19 cellular contexts compared by ENCODE assay signal in the genomic region with DNA sequence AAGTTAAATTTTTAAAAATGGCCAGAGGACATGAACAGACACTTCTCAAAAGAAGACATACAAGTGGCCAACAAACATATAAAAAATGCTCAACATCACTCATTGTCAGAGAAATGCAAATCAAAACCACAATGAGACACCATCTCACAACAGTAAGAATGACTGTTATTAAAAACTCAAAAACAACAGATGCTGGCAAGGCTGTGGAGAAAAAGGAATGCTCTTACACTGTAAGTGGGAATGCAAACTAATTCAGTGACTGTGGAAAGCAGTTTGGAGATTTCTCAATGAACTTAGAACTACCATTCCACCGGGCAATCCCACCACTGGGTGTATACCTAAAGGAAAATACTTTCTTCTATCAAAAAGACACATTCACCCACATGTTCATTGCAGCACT.
DNase-seq lines count a peak whose midpoint lies in the region; ATAC-seq, FAIRE-seq and TF ChIP-seq lines count a peak whose summit lies in the region.
"Had no signal": no experiment of that assay in that cellular context is flagged by ENCODE, and none has a peak within 500 bp of the region (broad histone marks: within the 10 kb centered on the region; RNA-seq: fewer than 3 reads in every experiment).

No MANE protein-coding gene starts in this region.

- intact Hi-C loops in body of pancreas (cut with DNase I): no loop called here

- peaks cover 14% of the 10 kb centered on the region for H3K4me1 ChIP-seq in astrocyte (ENCODE audit: insufficient read depth, low read length)
- no peaks in the 10 kb centered on the region for H3K4me1 ChIP-seq in smooth muscle cell (ENCODE audit: low read depth)
- no peaks in the 10 kb centered on the region for H3K4me1 ChIP-seq in body of pancreas

- H2AFZ ChIP-seq in astrocyte (ENCODE audit: low read depth, low read length) (no peak overlapping the region), smooth muscle cell (ENCODE audit: low read depth) (no peak overlapping the region)

- H3K27ac Mint-ChIP-seq in astrocyte (ENCODE audit: unreplicated experiment): peak overlapping the region; percentile 96
- H3K27ac Mint-ChIP-seq: activated naive CD8-positive, alpha-beta T cell; CD8-positive, alpha-beta T cell; T-helper 2 cell treated with Interferon-gamma antibody and Interleukin-4, amounts not matched to agents 5 μg/mL and 100 μg/mL, for 36 hours had no signal

- no peaks in the 10 kb centered on the region for H3K79me2 ChIP-seq in astrocyte (ENCODE audit: insufficient read depth, low read length)
- H3K79me2 ChIP-seq in smooth muscle cell (ENCODE audit: low read depth): no peaks in the 10 kb centered on the region

- H3K9me3 Mint-ChIP-seq in astrocyte (ENCODE audit: unreplicated experiment): peaks cover 12% of the 10 kb centered on the region

- H3K36me3 ChIP-seq in astrocyte (ENCODE audit: insufficient read depth, low read length) (no peaks in the 10 kb centered on the region), smooth muscle cell (ENCODE audit: low read depth) (no peaks in the 10 kb centered on the region), body of pancreas (replicated peaks in 1 of 2; ENCODE audit: insufficient read depth in 1 of 2, low read depth in 2 of 2) (no peaks in the 10 kb centered on the region)
- H3K36me3 ChIP-seq: right lobe of liver had no signal

- peak overlapping the region; percentile 60 for H3K9ac ChIP-seq in astrocyte (ENCODE audit: low read length)
- no peak overlapping the region for H3K9ac ChIP-seq in smooth muscle cell (ENCODE audit: low read depth)

- no peaks in the 10 kb centered on the region for H3K27me3 Mint-ChIP-seq in astrocyte (ENCODE audit: low read depth, unreplicated experiment)

- TF ChIP-seq POLR2A in body of pancreas (IDR thresholded peaks at IDR 0.05): no peak

- H3K27me3 ChIP-seq in astrocyte (ENCODE audit: insufficient read depth, low read length) (no peaks in the 10 kb centered on the region), smooth muscle cell (ENCODE audit: low read depth) (no peaks in the 10 kb centered on the region), body of pancreas (no peaks in the 10 kb centered on the region)
- H3K27me3 ChIP-seq: right lobe of liver had no signal

- no peaks in the 10 kb centered on the region for H3K36me3 Mint-ChIP-seq in astrocyte (ENCODE audit: low read depth, unreplicated experiment)
- H3K36me3 Mint-ChIP-seq: CD8-positive, alpha-beta T cell had no signal

- H3K27ac ChIP-seq in astrocyte (ENCODE audit: low read depth, low read length) (peak overlapping the region; percentile 78), smooth muscle cell (ENCODE audit: low read depth) (peak overlapping the region; percentile 47), body of pancreas (no peak overlapping the region)
- H3K27ac ChIP-seq: right lobe of liver had no signal

- no peak for TF ChIP-seq CTCF in astrocyte (IDR thresholded peaks at IDR 0.05; ENCODE audit: insufficient read depth, low read depth, low read length)
- no peak for TF ChIP-seq CTCF in smooth muscle cell (IDR thresholded peaks at IDR 0.05; ENCODE audit: borderline replicate concordance, insufficient read depth, poor library complexity, severe bottlenecking)
- TF ChIP-seq CTCF in body of pancreas (IDR thresholded peaks at IDR 0.05): no peak

- H3K4me3 Mint-ChIP-seq in astrocyte (ENCODE audit: unreplicated experiment): no peak overlapping the region
- H3K4me3 Mint-ChIP-seq: activated naive CD8-positive, alpha-beta T cell; CD8-positive, alpha-beta T cell; neural crest cell; T-helper 2 cell treated with Interferon-gamma antibody and Interleukin-4, amounts not matched to agents 5 μg/mL and 100 μg/mL, for 36 hours had no signal

- no peaks in the 10 kb centered on the region for H3F3A ChIP-seq in smooth muscle cell (ENCODE audit: low read depth)

- ATAC-seq in HG02852 (IDR thresholded peaks at IDR 0.05; ENCODE audit: unreplicated experiment): no peak
- ATAC-seq in body of pancreas: no peak
- ATAC-seq: CD8-positive, alpha-beta T cell; Right ventricle myocardium inferior had no signal

- 93% methylated on average over 1 of the region's 1 CpG for WGBS in smooth muscle cell (ENCODE audit: low lambda C conversion rate)
- WGBS in body of pancreas, 2 donors: 93 to 100% methylated on average over 1 of the region's 1 CpG

- DNase-seq in GM18507 (ENCODE audit: extremely low spot score, insufficient read length, low read depth) (no peak), astrocyte (ENCODE audit: low read depth) (peak; percentile 92), fibroblast of the conjunctiva (ENCODE audit: low read depth) (peak; percentile 51), smooth muscle cell (lab: John Stamatoyannopoulos, UW; ENCODE audit: unreplicated experiment) (no peak), NOMO-1 treated with dmso at 0.1 percent for 144 hours (lab: John Stamatoyannopoulos, UW; ENCODE audit: unreplicated experiment) (no peak), body of pancreas (no peak)
- DNase-seq: activated CD4-positive, alpha-beta T cell treated with anti-CD3 and anti-CD28 coated beads for 1 hour; CD8-positive, alpha-beta T cell; KG1; NCI-H1417 treated with DMSO at 0.1 percent for 48 hours; NK-92 treated with Interleukin-12 subunit alpha and Interleukin-12 subunit beta, amount 100 ng/mL, for 24 hours; right lobe of liver; stimulated activated naive CD4-positive, alpha-beta T cell had no signal

- H3K4me2 ChIP-seq in astrocyte (ENCODE audit: low read length): peak overlapping the region; percentile 74
- no peak overlapping the region for H3K4me2 ChIP-seq in smooth muscle cell

- H4K20me1 ChIP-seq in astrocyte (ENCODE audit: insufficient read depth, low read length) (no peaks in the 10 kb centered on the region), smooth muscle cell (ENCODE audit: low read depth) (no peaks in the 10 kb centered on the region)

- H3K4me1 Mint-ChIP-seq in astrocyte (ENCODE audit: low read depth, unreplicated experiment): peaks cover 7% of the 10 kb centered on the region
- H3K4me1 Mint-ChIP-seq: neural crest cell had no signal

- FAIRE-seq in GM18507 (lab: Jason Lieb, UNC) (peak; percentile 36), astrocyte (lab: Jason Lieb, UNC) (peak; percentile 95)
- FAIRE-seq: colon had no signal

- no peak overlapping the region for H3K4me3 ChIP-seq in astrocyte (ENCODE audit: insufficient read depth, low read depth, low read length)
- no peak overlapping the region for H3K4me3 ChIP-seq in smooth muscle cell
- no peak overlapping the region for H3K4me3 ChIP-seq in body of pancreas
- H3K4me3 ChIP-seq: right lobe of liver had no signal

- H3K9me3 ChIP-seq in astrocyte (ENCODE audit: insufficient read depth, low read depth, low read length) (no peaks in the 10 kb centered on the region), smooth muscle cell (replicated peaks; ENCODE audit: low read depth) (no peaks in the 10 kb centered on the region), body of pancreas (no peaks in the 10 kb centered on the region)
- H3K9me3 ChIP-seq: right lobe of liver had no signal

Comparison
In these comparisons a context has a peak if more than half of its experiments do, and no peak if none do; other contexts are left out.
1. DNase-seq: peak in astrocyte (single experiment) and fibroblast of the conjunctiva (single experiment); none in GM18507 (single experiment), smooth muscle cell (single experiment), NOMO-1 treated with dmso at 0.1 percent for 144 hours (single experiment) and body of pancreas (0 of 4).
2. H3K27ac ChIP-seq: peak in astrocyte (single experiment) and smooth muscle cell (single experiment); none in body of pancreas (0 of 4).